Comparison of ENCODE assay signal across 1 cellular context in the genomic region with DNA sequence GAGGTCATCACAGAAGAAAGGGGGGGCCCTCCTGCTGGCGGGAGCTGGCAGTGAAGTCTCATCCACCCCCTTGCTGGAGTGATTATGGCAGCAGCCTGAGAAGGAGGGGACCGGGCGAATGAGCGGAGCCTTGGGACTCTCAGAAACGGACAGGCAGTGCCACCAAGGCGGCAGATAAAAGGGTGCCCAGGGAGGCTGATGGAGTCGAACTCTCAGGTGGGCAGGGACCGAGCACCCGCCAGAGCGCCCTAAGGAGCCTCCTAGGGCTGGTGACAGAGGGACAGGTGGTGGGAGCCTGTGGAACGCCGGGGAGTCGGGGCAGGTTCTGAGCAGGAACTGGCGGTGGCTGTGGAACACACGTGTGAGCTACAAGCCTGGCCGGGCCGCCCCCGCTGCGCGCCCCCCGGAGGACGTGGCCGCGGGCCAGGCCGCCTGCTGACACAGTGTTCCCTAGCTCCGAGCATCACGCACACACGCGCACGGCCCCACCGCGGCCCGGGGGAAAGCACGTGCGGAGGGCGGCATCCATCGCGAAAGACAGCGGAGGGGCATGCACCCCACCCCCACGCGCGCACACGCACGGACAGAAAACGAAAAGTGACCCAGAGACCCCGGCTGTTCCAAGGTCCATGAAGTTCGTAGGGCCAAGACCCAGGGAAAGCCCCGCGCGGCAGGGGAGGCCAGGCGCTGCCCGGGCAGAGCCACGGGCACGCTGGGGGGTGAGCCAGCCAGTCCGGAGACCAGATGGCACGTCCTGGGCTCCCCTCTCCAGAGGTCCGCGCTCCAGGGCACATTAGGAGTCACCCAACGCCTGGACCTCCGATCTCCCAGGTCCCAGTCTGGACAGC.
TF ChIP-seq lines count a peak whose summit lies in the region.

No MANE protein-coding gene starts in this region.

TF ChIP-seq in HEK293, 187 proteins besides CTCF, POLR2A, EP300 and RAD21 (continued from another document and continues in another):
- TF ChIP-seq, protein P1, sequence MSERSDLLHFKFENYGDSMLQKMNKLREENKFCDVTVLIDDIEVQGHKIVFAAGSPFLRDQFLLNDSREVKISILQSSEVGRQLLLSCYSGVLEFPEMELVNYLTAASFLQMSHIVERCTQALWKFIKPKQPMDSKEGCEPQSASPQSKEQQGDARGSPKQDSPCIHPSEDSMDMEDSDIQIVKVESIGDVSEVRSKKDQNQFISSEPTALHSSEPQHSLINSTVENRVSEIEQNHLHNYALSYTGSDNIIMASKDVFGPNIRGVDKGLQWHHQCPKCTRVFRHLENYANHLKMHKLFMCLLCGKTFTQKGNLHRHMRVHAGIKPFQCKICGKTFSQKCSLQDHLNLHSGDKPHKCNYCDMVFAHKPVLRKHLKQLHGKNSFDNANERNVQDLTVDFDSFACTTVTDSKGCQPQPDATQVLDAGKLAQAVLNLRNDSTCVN (tag by site-specific recombination; optimal IDR thresholded peaks at IDR 0.05): peak; percentile 98
- peak; percentile 47; the same call in 1 of the 2 replicates for TF ChIP-seq KLF16 (tag by site-specific recombination; IDR thresholded peaks at IDR 0.05)
- no peak for TF ChIP-seq ZNF157 (tag by site-specific recombination; IDR thresholded peaks at IDR 0.05)
- 0 out of 2 replicates have a peak, but pooled peaks have one; percentile 13 for TF ChIP-seq ZNF660 (tag by site-specific recombination; IDR thresholded peaks at IDR 0.05)
- peak; percentile 37 for TF ChIP-seq ZXDB (tag by site-specific recombination; IDR thresholded peaks at IDR 0.05)
- 0 out of 2 replicates have a peak, but pooled peaks have one; percentile 16 for TF ChIP-seq KLF10 (tag by site-specific recombination; IDR thresholded peaks at IDR 0.05)
- TF ChIP-seq ZNF292 (tag by site-specific recombination; IDR thresholded peaks at IDR 0.05; ENCODE audit: borderline replicate concordance, low read depth): no peak
- peak; percentile 33; the same call in 1 of the 2 replicates for TF ChIP-seq YY1 (tag by site-specific recombination; IDR thresholded peaks at IDR 0.05)
- TF ChIP-seq ZNF654 (tag by site-specific recombination; IDR thresholded peaks at IDR 0.05; ENCODE audit: low read depth): no peak
- TF ChIP-seq KLF17 (tag by site-specific recombination; IDR thresholded peaks at IDR 0.05): 0 out of 2 replicates have a peak, but pooled peaks have one; percentile 16
- TF ChIP-seq ZIC2 (tag by site-specific recombination; IDR thresholded peaks at IDR 0.05): peak; percentile 95
- TF ChIP-seq ZNF10 (tag by site-specific recombination; IDR thresholded peaks at IDR 0.05): no peak
- TF ChIP-seq, protein P2, sequence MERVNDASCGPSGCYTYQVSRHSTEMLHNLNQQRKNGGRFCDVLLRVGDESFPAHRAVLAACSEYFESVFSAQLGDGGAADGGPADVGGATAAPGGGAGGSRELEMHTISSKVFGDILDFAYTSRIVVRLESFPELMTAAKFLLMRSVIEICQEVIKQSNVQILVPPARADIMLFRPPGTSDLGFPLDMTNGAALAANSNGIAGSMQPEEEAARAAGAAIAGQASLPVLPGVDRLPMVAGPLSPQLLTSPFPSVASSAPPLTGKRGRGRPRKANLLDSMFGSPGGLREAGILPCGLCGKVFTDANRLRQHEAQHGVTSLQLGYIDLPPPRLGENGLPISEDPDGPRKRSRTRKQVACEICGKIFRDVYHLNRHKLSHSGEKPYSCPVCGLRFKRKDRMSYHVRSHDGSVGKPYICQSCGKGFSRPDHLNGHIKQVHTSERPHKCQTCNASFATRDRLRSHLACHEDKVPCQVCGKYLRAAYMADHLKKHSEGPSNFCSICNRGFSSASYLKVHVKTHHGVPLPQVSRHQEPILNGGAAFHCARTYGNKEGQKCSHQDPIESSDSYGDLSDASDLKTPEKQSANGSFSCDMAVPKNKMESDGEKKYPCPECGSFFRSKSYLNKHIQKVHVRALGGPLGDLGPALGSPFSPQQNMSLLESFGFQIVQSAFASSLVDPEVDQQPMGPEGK (tag by site-specific recombination; IDR thresholded peaks at IDR 0.05): peak; percentile 91
- TF ChIP-seq ZNF501 (tag by site-specific recombination; IDR thresholded peaks at IDR 0.05): 0 out of 2 replicates have a peak, but pooled peaks have one; percentile 58
- TF ChIP-seq ZBTB8A (tag by site-specific recombination; IDR thresholded peaks at IDR 0.05): no peak
- no peak for TF ChIP-seq KLF7 (tag by site-specific recombination; IDR thresholded peaks at IDR 0.05; ENCODE audit: borderline replicate concordance)
- 0 out of 2 replicates have a peak, but pooled peaks have one; percentile 18 for TF ChIP-seq ZSCAN16 (tag by site-specific recombination; IDR thresholded peaks at IDR 0.05)
- TF ChIP-seq, protein P3, sequence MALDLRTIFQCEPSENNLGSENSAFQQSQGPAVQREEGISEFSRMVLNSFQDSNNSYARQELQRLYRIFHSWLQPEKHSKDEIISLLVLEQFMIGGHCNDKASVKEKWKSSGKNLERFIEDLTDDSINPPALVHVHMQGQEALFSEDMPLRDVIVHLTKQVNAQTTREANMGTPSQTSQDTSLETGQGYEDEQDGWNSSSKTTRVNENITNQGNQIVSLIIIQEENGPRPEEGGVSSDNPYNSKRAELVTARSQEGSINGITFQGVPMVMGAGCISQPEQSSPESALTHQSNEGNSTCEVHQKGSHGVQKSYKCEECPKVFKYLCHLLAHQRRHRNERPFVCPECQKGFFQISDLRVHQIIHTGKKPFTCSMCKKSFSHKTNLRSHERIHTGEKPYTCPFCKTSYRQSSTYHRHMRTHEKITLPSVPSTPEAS (tag by site-specific recombination; IDR thresholded peaks at IDR 0.05): peak; percentile 61
- peak; percentile 79 for TF ChIP-seq ZFHX2 (tag by site-specific recombination; conservative IDR thresholded peaks at IDR 0.05)
- 0 out of 2 replicates have a peak, but pooled peaks have one; percentile 21 for TF ChIP-seq ZNF76 (tag by site-specific recombination; IDR thresholded peaks at IDR 0.05; ENCODE audit: borderline replicate concordance, low read depth)
- peak; percentile 81; the same call in 1 of the 2 replicates for TF ChIP-seq ZSCAN30 (tag by site-specific recombination; IDR thresholded peaks at IDR 0.05)
- peak; percentile 74 for TF ChIP-seq ZBTB17 (tag by site-specific recombination; IDR thresholded peaks at IDR 0.05)
- peak; percentile 83 for TF ChIP-seq HIC1 (tag by site-specific recombination; IDR thresholded peaks at IDR 0.05)
- TF ChIP-seq ZNF423 (tag by site-specific recombination; IDR thresholded peaks at IDR 0.05): peak; percentile 91
- peak; percentile 36; the same call in 1 of the 2 replicates for TF ChIP-seq FEZF1 (tag by site-specific recombination; IDR thresholded peaks at IDR 0.05)
- TF ChIP-seq ZNF404 (tag by site-specific recombination; IDR thresholded peaks at IDR 0.05): no peak
- peak; percentile 25; the same call in 1 of the 2 replicates for TF ChIP-seq KLF9 (tag by site-specific recombination; IDR thresholded peaks at IDR 0.05; ENCODE audit: low read depth)
- peak; percentile 17; the same call in 1 of the 2 replicates for TF ChIP-seq ZBTB21 (tag by site-specific recombination; IDR thresholded peaks at IDR 0.05)
- peak; percentile 57; the same call in 1 of the 2 replicates for TF ChIP-seq ZNF843 (tag by site-specific recombination; IDR thresholded peaks at IDR 0.05)
- TF ChIP-seq EGR2 (tag by site-specific recombination; IDR thresholded peaks at IDR 0.05; ENCODE audit: low read depth): 0 out of 2 replicates have a peak, but pooled peaks have one; percentile 52
- no peak for TF ChIP-seq GLI4 (tag by site-specific recombination; IDR thresholded peaks at IDR 0.05)
- TF ChIP-seq SCRT2 (tag by site-specific recombination; IDR thresholded peaks at IDR 0.05): peak; percentile 84
- peak; percentile 16; the same call in 1 of the 2 replicates for TF ChIP-seq BCL11B (tag by site-specific recombination; IDR thresholded peaks at IDR 0.05; ENCODE audit: low read depth)
- no peak for TF ChIP-seq ZNF530 (tag by site-specific recombination; IDR thresholded peaks at IDR 0.05; ENCODE audit: low read depth)
- TF ChIP-seq ZBTB48 (tag by site-specific recombination; IDR thresholded peaks at IDR 0.05): peak; percentile 89
- TF ChIP-seq BCL11A (tag by site-specific recombination; IDR thresholded peaks at IDR 0.05; ENCODE audit: low read depth): peak; percentile 26; the same call in 1 of the 2 replicates
- no peak for TF ChIP-seq ZNF174 (tag by site-specific recombination; IDR thresholded peaks at IDR 0.05)
- peak; percentile 17; the same call in 1 of the 2 replicates for TF ChIP-seq WT1 (tag by site-specific recombination; IDR thresholded peaks at IDR 0.05)
- TF ChIP-seq ZNF416 (tag by site-specific recombination; IDR thresholded peaks at IDR 0.05): no peak
- TF ChIP-seq ZBTB1 (tag by site-specific recombination; IDR thresholded peaks at IDR 0.05): 0 out of 2 replicates have a peak, but pooled peaks have one; percentile 33
- TF ChIP-seq ZFP37 (tag by site-specific recombination; IDR thresholded peaks at IDR 0.05): 0 out of 2 replicates have a peak, but pooled peaks have one; percentile 58
- TF ChIP-seq ZNF398 (tag by site-specific recombination; IDR thresholded peaks at IDR 0.05): peak; percentile 93
- TF ChIP-seq GLIS2 (tag by site-specific recombination; IDR thresholded peaks at IDR 0.05): peak; percentile 93
- TF ChIP-seq PBX3 (CRISPR knock-in tag; IDR thresholded peaks at IDR 0.05): peak; percentile 38; the same call in 1 of the 2 replicates
- TF ChIP-seq, protein P4, sequence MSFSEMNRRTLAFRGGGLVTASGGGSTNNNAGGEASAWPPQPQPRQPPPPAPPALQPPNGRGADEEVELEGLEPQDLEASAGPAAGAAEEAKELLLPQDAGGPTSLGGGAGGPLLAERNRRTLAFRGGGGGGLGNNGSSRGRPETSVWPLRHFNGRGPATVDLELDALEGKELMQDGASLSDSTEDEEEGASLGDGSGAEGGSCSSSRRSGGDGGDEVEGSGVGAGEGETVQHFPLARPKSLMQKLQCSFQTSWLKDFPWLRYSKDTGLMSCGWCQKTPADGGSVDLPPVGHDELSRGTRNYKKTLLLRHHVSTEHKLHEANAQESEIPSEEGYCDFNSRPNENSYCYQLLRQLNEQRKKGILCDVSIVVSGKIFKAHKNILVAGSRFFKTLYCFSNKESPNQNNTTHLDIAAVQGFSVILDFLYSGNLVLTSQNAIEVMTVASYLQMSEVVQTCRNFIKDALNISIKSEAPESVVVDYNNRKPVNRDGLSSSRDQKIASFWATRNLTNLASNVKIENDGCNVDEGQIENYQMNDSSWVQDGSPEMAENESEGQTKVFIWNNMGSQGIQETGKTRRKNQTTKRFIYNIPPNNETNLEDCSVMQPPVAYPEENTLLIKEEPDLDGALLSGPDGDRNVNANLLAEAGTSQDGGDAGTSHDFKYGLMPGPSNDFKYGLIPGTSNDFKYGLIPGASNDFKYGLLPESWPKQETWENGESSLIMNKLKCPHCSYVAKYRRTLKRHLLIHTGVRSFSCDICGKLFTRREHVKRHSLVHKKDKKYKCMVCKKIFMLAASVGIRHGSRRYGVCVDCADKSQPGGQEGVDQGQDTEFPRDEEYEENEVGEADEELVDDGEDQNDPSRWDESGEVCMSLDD (tag by site-specific recombination; IDR thresholded peaks at IDR 0.05): peak; percentile 52; the same call in 1 of the 2 replicates
